Comparison of ENCODE assay signal across 1 cellular context in the genomic region with DNA sequence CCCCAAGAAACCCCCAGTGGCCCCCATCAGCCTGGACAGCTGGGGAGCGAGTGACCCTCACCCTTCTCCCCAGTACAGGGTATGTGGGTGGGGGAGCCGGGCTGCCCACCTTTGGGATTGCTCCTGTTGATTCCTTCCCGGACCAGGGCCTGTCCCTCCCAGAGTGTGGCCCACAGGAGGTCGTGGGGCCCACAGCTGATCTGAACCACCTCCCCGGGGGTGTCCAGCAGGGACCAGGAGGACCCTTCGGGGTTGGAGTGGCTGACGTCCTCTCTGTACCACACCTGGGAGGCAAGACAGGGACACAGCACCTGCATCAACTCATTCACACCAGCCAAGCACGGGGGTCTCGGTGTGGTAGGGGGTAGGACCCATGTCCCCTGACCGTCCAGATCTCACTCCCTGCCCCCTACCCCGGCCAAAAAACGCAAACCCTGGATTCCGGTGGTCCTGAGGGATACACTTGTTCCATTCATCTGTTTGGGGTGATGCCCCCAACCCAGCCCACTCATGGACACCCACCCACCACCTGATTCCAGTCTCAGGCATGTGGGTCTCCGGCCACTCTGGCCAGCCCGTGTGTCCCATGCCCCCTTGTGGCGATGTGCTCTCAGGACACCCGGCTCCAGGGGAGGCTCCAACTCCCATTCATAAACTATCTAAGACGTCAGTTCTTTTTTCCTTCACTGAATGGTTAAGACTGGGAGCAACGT.
TF ChIP-seq lines count a peak whose summit lies in the region.

No MANE protein-coding gene starts in this region.

TF ChIP-seq in H1, 55 proteins besides CTCF, POLR2A, EP300 and RAD21 (continued from another document):
- TF ChIP-seq TBP (IDR thresholded peaks at IDR 0.05; ENCODE audit: low read depth, low read length) (peak; percentile 30; the same call in 1 of the 2 replicates), HDAC6 (IDR thresholded peaks at IDR 0.05; ENCODE audit: low read depth, low read length) (no peak), TAF7 (optimal IDR thresholded peaks at IDR 0.05; ENCODE audit: borderline replicate concordance, low read depth, low read length) (no peak), CBX5 (IDR thresholded peaks at IDR 0.05; ENCODE audit: low read depth, low read length) (no peak), RFX5 (IDR thresholded peaks at IDR 0.05; ENCODE audit: borderline replicate concordance, low read depth, low read length) (no peak), BACH1 (IDR thresholded peaks at IDR 0.05; ENCODE audit: low read length) (no peak)
TF ChIP-seq in H1: peak in this region for 1.
